Comparison of ENCODE assay signal across 1 cellular context in genomic region chr6:33668914-33669313, GRCh38.
TF ChIP-seq lines count a peak whose summit lies in the region.

No MANE protein-coding gene starts in this region.

TF ChIP-seq in HepG2, 621 proteins besides CTCF, POLR2A, EP300 and RAD21:
- TF ChIP-seq, protein P1, sequence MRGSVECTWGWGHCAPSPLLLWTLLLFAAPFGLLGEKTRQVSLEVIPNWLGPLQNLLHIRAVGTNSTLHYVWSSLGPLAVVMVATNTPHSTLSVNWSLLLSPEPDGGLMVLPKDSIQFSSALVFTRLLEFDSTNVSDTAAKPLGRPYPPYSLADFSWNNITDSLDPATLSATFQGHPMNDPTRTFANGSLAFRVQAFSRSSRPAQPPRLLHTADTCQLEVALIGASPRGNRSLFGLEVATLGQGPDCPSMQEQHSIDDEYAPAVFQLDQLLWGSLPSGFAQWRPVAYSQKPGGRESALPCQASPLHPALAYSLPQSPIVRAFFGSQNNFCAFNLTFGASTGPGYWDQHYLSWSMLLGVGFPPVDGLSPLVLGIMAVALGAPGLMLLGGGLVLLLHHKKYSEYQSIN (CRISPR knock-in tag; IDR thresholded peaks at IDR 0.05; ENCODE audit: borderline replicate concordance) = no peak
- TF ChIP-seq, protein P2, sequence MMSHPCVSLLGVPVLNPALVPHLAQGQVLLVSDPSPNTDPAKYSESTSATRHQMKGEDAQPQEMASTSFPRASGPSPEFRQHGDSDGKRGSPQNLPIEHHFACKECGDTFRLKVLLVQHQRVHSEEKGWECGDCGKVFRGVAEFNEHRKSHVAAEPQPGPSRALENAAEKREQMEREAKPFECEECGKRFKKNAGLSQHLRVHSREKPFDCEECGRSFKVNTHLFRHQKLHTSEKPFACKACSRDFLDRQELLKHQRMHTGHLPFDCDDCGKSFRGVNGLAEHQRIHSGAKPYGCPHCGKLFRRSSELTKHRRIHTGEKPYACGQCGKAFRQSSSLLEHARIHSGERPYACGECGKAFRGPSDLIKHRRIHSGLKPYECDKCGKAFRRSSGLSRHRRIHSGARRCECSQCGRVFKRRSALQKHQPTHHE (CRISPR knock-in tag; IDR thresholded peaks at IDR 0.05; ENCODE audit: borderline replicate concordance) = no peak
- TF ChIP-seq GZF1 (CRISPR knock-in tag; IDR thresholded peaks at IDR 0.05) (no peak), HOXA5 (CRISPR knock-in tag; IDR thresholded peaks at IDR 0.05) (no peak), SYNCRIP (IDR thresholded peaks at IDR 0.05; ENCODE audit: insufficient read depth, low read depth, low read length) (no peak), ZNF251 (CRISPR knock-in tag; IDR thresholded peaks at IDR 0.05) (no peak), AHR (CRISPR knock-in tag; IDR thresholded peaks at IDR 0.05) (no peak), ZNF205 (CRISPR knock-in tag; IDR thresholded peaks at IDR 0.05) (no peak)
- TF ChIP-seq, protein P3, sequence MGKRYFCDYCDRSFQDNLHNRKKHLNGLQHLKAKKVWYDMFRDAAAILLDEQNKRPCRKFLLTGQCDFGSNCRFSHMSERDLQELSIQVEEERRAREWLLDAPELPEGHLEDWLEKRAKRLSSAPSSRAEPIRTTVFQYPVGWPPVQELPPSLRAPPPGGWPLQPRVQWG (CRISPR knock-in tag; IDR thresholded peaks at IDR 0.05; ENCODE audit: borderline replicate concordance, low read depth) = no peak
